Comparison of ENCODE assay signal across 1 cellular context in the genomic region with DNA sequence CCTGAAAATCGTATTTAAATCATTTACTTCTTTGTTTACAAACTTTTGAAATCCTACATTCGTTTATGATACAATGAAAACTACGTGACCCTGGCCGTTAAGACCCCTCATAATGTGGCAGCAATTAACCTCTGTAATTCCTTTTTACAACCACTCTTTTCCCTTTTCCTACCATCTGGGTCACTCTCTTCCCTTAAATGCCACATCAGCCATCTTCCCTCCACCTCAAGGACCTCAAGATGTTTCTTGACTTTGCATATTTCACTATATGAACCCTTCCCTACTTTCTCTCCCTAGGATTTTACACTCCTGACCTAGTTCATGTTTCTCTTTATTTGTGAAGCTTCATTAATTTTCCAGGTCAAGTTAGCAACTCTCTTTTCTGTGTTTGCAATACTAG.
TF ChIP-seq lines count a peak whose summit lies in the region.

No MANE protein-coding gene starts in this region.

TF ChIP-seq in H1, 55 proteins besides CTCF, POLR2A, EP300 and RAD21:
- TF ChIP-seq EZH2 (IDR thresholded peaks at IDR 0.05; ENCODE audit: low read depth, low read length, severe bottlenecking), result no peak
- no peak for TF ChIP-seq CEBPB (IDR thresholded peaks at IDR 0.05; ENCODE audit: low read depth, low read length)
- no peak for TF ChIP-seq RBBP5 (IDR thresholded peaks at IDR 0.05; ENCODE audit: borderline replicate concordance, low read depth, low read length)
- no peak for TF ChIP-seq SIRT6 (IDR thresholded peaks at IDR 0.05; ENCODE audit: low read length)
- TF ChIP-seq SUZ12 (IDR thresholded peaks at IDR 0.05; ENCODE audit: low read length), result no peak
- TF ChIP-seq POLR2AphosphoS5 (IDR thresholded peaks at IDR 0.05; ENCODE audit: low read depth, low read length), result no peak
- TF ChIP-seq ZNF274 (IDR thresholded peaks at IDR 0.05; ENCODE audit: borderline replicate concordance, extremely low read depth, low read length), result no peak
- no peak for TF ChIP-seq CHD1 (IDR thresholded peaks at IDR 0.05; ENCODE audit: low read depth, low read length)
- no peak for TF ChIP-seq BRCA1 (IDR thresholded peaks at IDR 0.05; ENCODE audit: low read depth, low read length)
- TF ChIP-seq GABPA (IDR thresholded peaks at IDR 0.05; ENCODE audit: borderline replicate concordance, insufficient read depth, low read length), result no peak
- no peak for TF ChIP-seq SAP30 (IDR thresholded peaks at IDR 0.05; ENCODE audit: insufficient read depth, insufficient replicate concordance, low read length)
- no peak for TF ChIP-seq MAX (IDR thresholded peaks at IDR 0.05)
- TF ChIP-seq ASH2L (IDR thresholded peaks at IDR 0.05; ENCODE audit: low read length), result no peak
- TF ChIP-seq EGR1 (IDR thresholded peaks at IDR 0.05; ENCODE audit: borderline replicate concordance, low read depth, low read length), result no peak
- no peak for TF ChIP-seq PHF8 (conservative IDR thresholded peaks at IDR 0.05; ENCODE audit: low read depth, low read length)
- no peak for TF ChIP-seq BCL11A (IDR thresholded peaks at IDR 0.05; ENCODE audit: low read depth in 2 of 2, low read length in 2 of 2)
- no peak for TF ChIP-seq SRF (IDR thresholded peaks at IDR 0.05; ENCODE audit: low read depth, low read length)
- TF ChIP-seq CHD7 (IDR thresholded peaks at IDR 0.05; ENCODE audit: insufficient replicate concordance, low read length), result no peak
- TF ChIP-seq TEAD4 (IDR thresholded peaks at IDR 0.05; ENCODE audit: low read depth, low read length), result no peak
- TF ChIP-seq HDAC6 (IDR thresholded peaks at IDR 0.05; ENCODE audit: low read depth, low read length), result no peak
